In genomic region chr14:86672071-86672470, GRCh38 we compare ENCODE assay signal across 17 cellular contexts.
DNase-seq lines count a peak whose midpoint lies in the region; ATAC-seq and TF ChIP-seq lines count a peak whose summit lies in the region.
"Had no signal": no experiment of that assay in that cellular context is flagged by ENCODE, and none has a peak within 500 bp of the region (broad histone marks: within the 10 kb centered on the region; RNA-seq: fewer than 3 reads in every experiment).

No MANE protein-coding gene starts in this region.

- no peak for ATAC-seq in activated naive CD4-positive, alpha-beta T cell treated with anti-CD3 and anti-CD28 coated beads, Interleukin-2, amount 50 U/mL, for 72 hours

- no peaks in the 10 kb centered on the region for H3K36me3 Mint-ChIP-seq in activated naive CD4-positive, alpha-beta T cell treated with anti-CD3 and anti-CD28 coated beads, Interleukin-2, amount 50 U/mL, for 72 hours

- TF ChIP-seq CTCF in epithelial cell of esophagus (IDR thresholded peaks at IDR 0.05; ENCODE audit: insufficient read depth, low read depth, low read length, missing control alignments): no peak

- H3K27ac ChIP-seq in substantia nigra (ENCODE audit: low read depth, low read length, poor library complexity, severe bottlenecking): no peak overlapping the region
- H3K27ac ChIP-seq: GM23248 had no signal

- H3K27ac Mint-ChIP-seq in activated naive CD4-positive, alpha-beta T cell treated with anti-CD3 and anti-CD28 coated beads, Interleukin-2, amount 50 U/mL, for 72 hours: no peak overlapping the region
- H3K27ac Mint-ChIP-seq: B cell; CD4-positive, alpha-beta T cell had no signal

- peaks cover 19 to 33% of the 10 kb centered on the region in 2 donors for H3K9me3 Mint-ChIP-seq in activated naive CD4-positive, alpha-beta T cell treated with anti-CD3 and anti-CD28 coated beads, Interleukin-2, amount 50 U/mL, for 72 hours

- DNase-seq in NCI-H2171 treated with DMSO at 0.1 percent for 48 hours (lab: John Stamatoyannopoulos, UW) (peak; percentile 48), NCI-H2171 (lab: John Stamatoyannopoulos, UW) (no peak), NCI-H526 treated with DMSO at 0.1 percent for 48 hours (lab: John Stamatoyannopoulos, UW) (peak; percentile 76), epithelial cell of esophagus (ENCODE audit: low read depth) (peak; percentile 45), substantia nigra (lab: John Stamatoyannopoulos, UW) (no peak), SKM-1 (lab: John Stamatoyannopoulos, UW; ENCODE audit: unreplicated experiment) (no peak)
- no peak for DNase-seq in activated naive CD4-positive, alpha-beta T cell treated with anti-CD3 and anti-CD28 coated beads, Interleukin-2, amount 50 U/mL, for 72 hours (ENCODE audit: low spot score in 2 of 2)
- DNase-seq: C1 segment of cervical spinal cord; Calu3; CD4-positive, alpha-beta T cell; DMS153; DMS79 treated with DMSO at 0.1 percent for 48 hours; EL; GM23248; H7; IMR-90 had no signal

- H3K4me3 ChIP-seq in epithelial cell of esophagus (ENCODE audit: low read length): no peak overlapping the region
- H3K4me3 ChIP-seq: GM23248 had no signal

Comparison
In these comparisons a context has a peak if more than half of its experiments do, and no peak if none do; other contexts are left out.
1. DNase-seq: peak in NCI-H2171 treated with DMSO at 0.1 percent for 48 hours (single experiment), NCI-H526 treated with DMSO at 0.1 percent for 48 hours (single experiment) and epithelial cell of esophagus (single experiment); none in NCI-H2171 (single experiment), substantia nigra (0 of 49), SKM-1 (single experiment) and activated naive CD4-positive, alpha-beta T cell treated with anti-CD3 and anti-CD28 coated beads, Interleukin-2, amount 50 U/mL, for 72 hours (0 of 2).